Comparison of ENCODE assay signal across 9 cellular contexts in the genomic region with DNA sequence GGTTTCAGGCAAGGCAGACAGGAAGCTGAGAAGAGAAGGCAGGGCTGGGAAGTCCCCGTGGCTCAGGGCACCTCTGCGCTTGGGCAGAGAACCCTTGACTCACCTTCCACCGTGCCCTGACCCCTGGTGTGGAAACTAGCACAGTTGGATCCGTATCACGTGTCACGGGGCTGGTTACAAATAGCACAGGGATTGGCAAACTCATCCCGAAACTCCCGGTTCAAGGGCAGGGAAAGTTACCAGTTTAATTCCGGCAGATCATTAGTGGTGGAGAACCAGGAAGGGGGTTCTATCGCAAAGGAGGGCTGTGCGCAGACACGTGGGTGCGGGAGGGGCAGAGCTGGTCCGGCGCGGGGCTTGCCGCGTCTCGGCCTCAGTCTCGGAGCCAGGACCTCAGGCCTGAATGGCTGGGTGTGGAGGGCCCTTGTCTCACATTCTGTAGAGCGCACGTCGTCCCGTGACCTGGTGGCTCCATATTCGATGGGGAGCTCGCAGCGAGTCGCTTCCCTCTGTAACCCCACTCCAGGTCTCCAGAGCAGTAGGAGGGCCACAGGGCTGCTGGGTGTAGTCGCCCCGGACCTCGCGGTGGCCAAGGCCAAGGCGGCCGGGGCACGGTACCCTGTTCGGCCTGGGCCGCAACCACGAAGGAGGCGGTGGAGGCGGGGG. TPM values are rescaled to one million over a fixed set of nuclear protein-coding genes. Genes with fewer than 3 reads are reported as not detected.
DNase-seq lines count a peak whose midpoint lies in the region; ATAC-seq and TF ChIP-seq lines count a peak whose summit lies in the region.
"Had no signal": no experiment of that assay in that cellular context is flagged by ENCODE, and none has a peak within 500 bp of the region (broad histone marks: within the 10 kb centered on the region; RNA-seq: fewer than 3 reads in every experiment).

No MANE protein-coding gene starts in this region.

- POLR2A ChIA-PET in naive thymus-derived CD4-positive, alpha-beta T cell (lab: Charles Lee): no interaction called here
- POLR2A ChIA-PET in RWPE1 (lab: Yijun Ruan, JAX; ENCODE audit: low non-redundant PET): no interaction called here

- TF ChIP-seq CTCF in RWPE1 (conservative IDR thresholded peaks at IDR 0.05; ENCODE audit: low read depth): no peak

- peaks cover 1 to 37% (median 28%) of the 10 kb centered on the region in 7 donors for H3K4me1 Mint-ChIP-seq in naive thymus-derived CD4-positive, alpha-beta T cell

- H3K27me3 ChIP-seq in naive thymus-derived CD4-positive, alpha-beta T cell (ENCODE audit: control insufficient read depth in 2 of 2, insufficient read depth in 2 of 2, low read length in 2 of 2): no peaks in the 10 kb centered on the region
- no peaks in the 10 kb centered on the region for H3K27me3 ChIP-seq in aorta (ENCODE audit: control insufficient read depth in 1 of 2, insufficient read depth in 2 of 2, low read length in 1 of 2)

- H3K27ac ChIP-seq in naive thymus-derived CD4-positive, alpha-beta T cell (ENCODE audit: low read depth, low read length): no peak overlapping the region
- H3K27ac ChIP-seq in aorta (ENCODE audit: low read depth in 1 of 2, low read length in 2 of 2): no peak overlapping the region
- no peak overlapping the region for H3K27ac ChIP-seq in RWPE1

- peaks cover 57 to 85% (median 67%) of the 10 kb centered on the region in 5 donors for H3K27me3 Mint-ChIP-seq in naive thymus-derived CD4-positive, alpha-beta T cell

- H3K27ac Mint-ChIP-seq in naive thymus-derived CD4-positive, alpha-beta T cell: no peak overlapping the region
- H3K27ac Mint-ChIP-seq: activated T-helper 1 cell treated with anti-CD3 and anti-CD28 coated beads, Interleukin-12 subunit alpha, Interleukin-12 subunit beta, Interleukin-2, Interleukin-4 antibody, amounts not matched to agents 30 ng/mL and 10 ng/mL and 1 ng/mL, durations not matched to agents 14 hours and 24 hours and 36 hours had no signal

- CTCF ChIA-PET in naive thymus-derived CD4-positive, alpha-beta T cell (lab: Charles Lee): no interaction called here
- CTCF ChIA-PET in RWPE1 (lab: Yijun Ruan, JAX): no interaction called here

- H3K4me1 ChIP-seq in naive thymus-derived CD4-positive, alpha-beta T cell (ENCODE audit: control insufficient read depth in 2 of 2, insufficient read depth in 2 of 2, low read length in 2 of 2): peaks cover 3 to 7% of the 10 kb centered on the region in 2 donors
- H3K4me1 ChIP-seq in aorta (ENCODE audit: control insufficient read depth in 1 of 2, insufficient read depth in 2 of 2, low read length in 2 of 2): no peaks in the 10 kb centered on the region

- H3K9me3 ChIP-seq in naive thymus-derived CD4-positive, alpha-beta T cell (ENCODE audit: control insufficient read depth in 2 of 3, low read length in 3 of 3): no peaks in the 10 kb centered on the region
- peaks cover 6% of the 10 kb centered on the region for H3K9me3 ChIP-seq in aorta (ENCODE audit: control insufficient read depth, low read length)

- 53 to 56% methylated on average over 37 to 40 of the region's 40 CpGs for WGBS in aorta, 2 donors

- no peaks in the 10 kb centered on the region for H3K36me3 ChIP-seq in naive thymus-derived CD4-positive, alpha-beta T cell (ENCODE audit: control insufficient read depth in 2 of 3, insufficient read depth in 3 of 3, low read length in 3 of 3)
- H3K36me3 ChIP-seq in aorta (ENCODE audit: control insufficient read depth in 1 of 2, insufficient read depth in 2 of 2, low read length in 1 of 2): no peaks in the 10 kb centered on the region

- no peaks in the 10 kb centered on the region for H3K36me3 Mint-ChIP-seq in naive thymus-derived CD4-positive, alpha-beta T cell

- peak; percentile 18 for DNase-seq in stimulated activated CD4-positive, alpha-beta T cell treated with anti-CD3 and anti-CD28 coated beads, Interleukin-1b, Interleukin-23, amount 100 ng/mL, for 48 hours
- DNase-seq in stimulated activated CD4-positive, alpha-beta T cell treated with anti-CD3 and anti-CD28 coated beads, Interleukin-4, amount 100 ng/mL, for 4 hours: no peak
- no peak for DNase-seq in naive thymus-derived CD4-positive, alpha-beta T cell
- DNase-seq in aorta (no peak), RWPE1 (ENCODE audit: low spot score) (no peak)

- no peak overlapping the region for H3K4me3 ChIP-seq in naive thymus-derived CD4-positive, alpha-beta T cell (ENCODE audit: low read length)
- no peak overlapping the region for H3K4me3 ChIP-seq in aorta (ENCODE audit: low read length in 2 of 2)

- intact Hi-C loops in naive thymus-derived CD4-positive, alpha-beta T cell (cut with micrococcal nuclease): no loop called here
- intact Hi-C loops in aorta (cut with DNase I): no loop called here

- peaks cover 0 to 3% (median 0%) of the 10 kb centered on the region in 11 donors for H3K9me3 Mint-ChIP-seq in naive thymus-derived CD4-positive, alpha-beta T cell
- H3K9me3 Mint-ChIP-seq: activated T-helper 1 cell treated with anti-CD3 and anti-CD28 coated beads, Interleukin-12 subunit alpha, Interleukin-12 subunit beta, Interleukin-2, Interleukin-4 antibody, amounts not matched to agents 30 ng/mL and 10 ng/mL and 1 ng/mL, durations not matched to agents 14 hours and 24 hours and 36 hours had no signal

- ATAC-seq in esophagus mucosa (peak; percentile 89), aorta (ENCODE audit: low FRiP score) (peak; percentile 56), GM18909 (IDR thresholded peaks at IDR 0.05; ENCODE audit: poor library complexity, unreplicated experiment) (no peak), HG03097 (IDR thresholded peaks at IDR 0.05; ENCODE audit: low FRiP score, unreplicated experiment) (no peak)
- peak; percentile 12 for ATAC-seq in naive thymus-derived CD4-positive, alpha-beta T cell

- peak overlapping the region; percentile 11 to 72 (median 47) for H3K4me3 Mint-ChIP-seq in naive thymus-derived CD4-positive, alpha-beta T cell
- H3K4me3 Mint-ChIP-seq: activated T-helper 1 cell treated with anti-CD3 and anti-CD28 coated beads, Interleukin-12 subunit alpha, Interleukin-12 subunit beta, Interleukin-2, Interleukin-4 antibody, amounts not matched to agents 30 ng/mL and 10 ng/mL and 1 ng/mL, durations not matched to agents 14 hours and 24 hours and 36 hours had no signal

RNA-seq across cellular contexts. Expression of a gene that starts 0.8 kb away (rescaled TPM):
- total RNA-seq in esophagus mucosa (6.3 TPM), aorta (not detected)
- total RNA-seq in naive thymus-derived CD4-positive, alpha-beta T cell: under 1 TPM in 1 of 5 experiments, not detected in 4; 0.39 TPM
- not detected for polyA plus RNA-seq in naive thymus-derived CD4-positive, alpha-beta T cell
- polyA plus RNA-seq in aorta: under 1 TPM in 1 of 2 donors, not detected in 1; 0.13 TPM
- total RNA-seq: activated T-helper 1 cell treated with anti-CD3 and anti-CD28 coated beads, Interleukin-12 subunit alpha, Interleukin-12 subunit beta, Interleukin-2, Interleukin-4 antibody, amounts not matched to agents 30 ng/mL and 10 ng/mL and 1 ng/mL, durations not matched to agents 14 hours and 24 hours and 36 hours had no signal

RNA-seq across cellular contexts. Expression of a gene that starts 53.4 kb away (rescaled TPM):
- total RNA-seq in esophagus mucosa: not detected
- total RNA-seq in naive thymus-derived CD4-positive, alpha-beta T cell: not detected
- not detected for polyA plus RNA-seq in naive thymus-derived CD4-positive, alpha-beta T cell
- total RNA-seq in aorta: not detected
- polyA plus RNA-seq in aorta: not detected
- total RNA-seq: activated T-helper 1 cell treated with anti-CD3 and anti-CD28 coated beads, Interleukin-12 subunit alpha, Interleukin-12 subunit beta, Interleukin-2, Interleukin-4 antibody, amounts not matched to agents 30 ng/mL and 10 ng/mL and 1 ng/mL, durations not matched to agents 14 hours and 24 hours and 36 hours had no signal

Comparison
In these comparisons a context has a peak if more than half of its experiments do, and no peak if none do; other contexts are left out.
1. ATAC-seq: peak in esophagus mucosa (single experiment), naive thymus-derived CD4-positive, alpha-beta T cell (single experiment) and aorta (single experiment); none in GM18909 (single experiment) and HG03097 (single experiment).